Comparison of ENCODE assay signal across 22 cellular contexts in the genomic region with DNA sequence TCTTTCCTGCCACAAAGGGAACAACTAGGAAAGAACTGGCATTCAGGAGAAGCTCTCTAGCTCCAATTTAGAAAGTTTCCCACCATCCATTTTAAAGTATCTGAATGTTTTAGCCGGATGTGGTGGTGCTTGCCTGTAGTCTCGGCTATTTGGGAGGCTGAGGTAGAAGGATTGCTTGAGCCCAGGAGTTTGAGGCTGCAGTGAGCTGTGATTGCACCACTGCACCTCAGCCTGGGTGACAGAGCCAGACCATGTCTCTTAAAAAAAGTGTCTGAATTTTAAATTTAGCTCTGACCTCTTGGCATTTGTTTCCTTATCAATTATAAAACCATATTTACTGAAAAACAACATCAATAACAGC.
DNase-seq lines count a peak whose midpoint lies in the region; ATAC-seq and TF ChIP-seq lines count a peak whose summit lies in the region.
"Had no signal": no experiment of that assay in that cellular context is flagged by ENCODE, and none has a peak within 500 bp of the region (broad histone marks: within the 10 kb centered on the region; RNA-seq: fewer than 3 reads in every experiment).

No MANE protein-coding gene starts in this region.

- no peaks in the 10 kb centered on the region for H3K27me3 ChIP-seq in CD4-positive, alpha-beta T cell (ENCODE audit: control insufficient read depth, insufficient read depth, low read length)
- no peaks in the 10 kb centered on the region for H3K27me3 ChIP-seq in dorsolateral prefrontal cortex
- H3K27me3 ChIP-seq: heart left ventricle, upper lobe of left lung had no signal

- CTCF ChIA-PET in CD4-positive, alpha-beta T cell (lab: Charles Lee): interaction anchor here (0.7 to 1.2 kb wide), 2 partner anchors 12 to 878 kb away, joined by 3 read pairs; no protein-coding TSS in a partner anchor
- CTCF ChIA-PET in activated CD4-positive, alpha-beta memory T cell treated with anti-CD3 and anti-CD28 coated beads for 36 hours (lab: Charles Lee): interaction anchor here (0.7 to 1.6 kb wide), 5 partner anchors 56 to 655 kb away, joined by 3 to 8 read pairs (median 3); no protein-coding TSS in a partner anchor

- H3K27ac Mint-ChIP-seq in CD4-positive, alpha-beta T cell: peak overlapping the region; percentile 10
- peak overlapping the region; percentile 64 for H3K27ac Mint-ChIP-seq in activated CD4-positive, alpha-beta memory T cell treated with anti-CD3 and anti-CD28 coated beads for 36 hours
- H3K27ac Mint-ChIP-seq in effector memory CD8-positive, alpha-beta T cell: peak overlapping the region; percentile 52 to 73
- H3K27ac Mint-ChIP-seq: memory B cell had no signal

- no peak overlapping the region for H3K4me3 ChIP-seq in dorsolateral prefrontal cortex
- H3K4me3 ChIP-seq: heart left ventricle, PC-9, upper lobe of left lung had no signal

- no peaks in the 10 kb centered on the region for H3K9me3 Mint-ChIP-seq in CD4-positive, alpha-beta T cell
- H3K9me3 Mint-ChIP-seq in activated CD4-positive, alpha-beta memory T cell treated with anti-CD3 and anti-CD28 coated beads for 36 hours: no peaks in the 10 kb centered on the region
- no peaks in the 10 kb centered on the region for H3K9me3 Mint-ChIP-seq in effector memory CD8-positive, alpha-beta T cell
- H3K9me3 Mint-ChIP-seq: memory B cell had no signal

- H3K27ac ChIP-seq in CD4-positive, alpha-beta T cell (ENCODE audit: low read depth, low read length): no peak overlapping the region
- H3K27ac ChIP-seq in dorsolateral prefrontal cortex: no peak overlapping the region
- H3K27ac ChIP-seq: epithelial cell of prostate, heart left ventricle, PC-9, upper lobe of left lung had no signal

- peaks cover 53% of the 10 kb centered on the region for H3K4me1 Mint-ChIP-seq in CD4-positive, alpha-beta T cell (ENCODE audit: low read depth)
- peaks cover 40% of the 10 kb centered on the region for H3K4me1 Mint-ChIP-seq in activated CD4-positive, alpha-beta memory T cell treated with anti-CD3 and anti-CD28 coated beads for 36 hours (ENCODE audit: low read depth)
- H3K4me1 Mint-ChIP-seq in effector memory CD8-positive, alpha-beta T cell (ENCODE audit: low read depth in 2 of 2): peaks cover 42 to 44% of the 10 kb centered on the region in 2 donors
- H3K4me1 Mint-ChIP-seq: memory B cell had no signal

- peaks cover 22% of the 10 kb centered on the region for H3K36me3 Mint-ChIP-seq in CD4-positive, alpha-beta T cell (ENCODE audit: low read depth)
- H3K36me3 Mint-ChIP-seq in activated CD4-positive, alpha-beta memory T cell treated with anti-CD3 and anti-CD28 coated beads for 36 hours: peaks cover 20% of the 10 kb centered on the region
- H3K36me3 Mint-ChIP-seq in effector memory CD8-positive, alpha-beta T cell (ENCODE audit: insufficient read depth): peaks cover 9% of the 10 kb centered on the region

- no peak for DNase-seq in activated CD4-positive, CD25-positive, alpha-beta regulatory T cell treated with anti-CD3 and anti-CD28 coated beads, Interleukin-2, amount 50 U/mL, for 72 hours
- DNase-seq in CD4-positive, alpha-beta T cell: no peak
- DNase-seq in activated CD4-positive, alpha-beta memory T cell treated with anti-CD3 and anti-CD28 coated beads for 36 hours: peak; percentile 29
- peak in 1 of 3 experiments; percentile 11 for DNase-seq in effector memory CD8-positive, alpha-beta T cell
- DNase-seq in HuH-7 (ENCODE audit: low spot score) (no peak), SK-N-DZ (ENCODE audit: low spot score) (no peak), dorsolateral prefrontal cortex (no peak)
- DNase-seq: AML-193, COR-L47, DMS79 treated with DMSO at 0.1 percent for 48 hours, heart left ventricle, left colon, NCI-H1092, NCI-H2029, NCI-H345, PC-9, retina, SIG-M5, upper lobe of left lung had no signal

- POLR2A ChIA-PET in CD4-positive, alpha-beta T cell (lab: Charles Lee): interaction anchor here (0.8 to 1.1 kb wide), 2 partner anchors 47 to 50 kb away, joined by 3 to 4 read pairs; no protein-coding TSS in a partner anchor
- POLR2A ChIA-PET in activated CD4-positive, alpha-beta memory T cell treated with anti-CD3 and anti-CD28 coated beads for 36 hours (lab: Charles Lee): interaction anchor here (0.8 to 1.0 kb wide), 3 partner anchors 108 to 172 kb away, joined by 3 to 4 read pairs (median 3); no protein-coding TSS in a partner anchor

- peak; percentile 8 to 14 for ATAC-seq in activated CD4-positive, CD25-positive, alpha-beta regulatory T cell treated with anti-CD3 and anti-CD28 coated beads, Interleukin-2, amount 50 U/mL, for 24 hours
- ATAC-seq in CD4-positive, alpha-beta T cell (ENCODE audit: poor library complexity): no peak
- peak; percentile 42 for ATAC-seq in effector memory CD8-positive, alpha-beta T cell (replicated peaks)
- ATAC-seq: heart left ventricle, left colon had no signal

- intact Hi-C loops in CD4-positive, alpha-beta T cell (cut with DNase I, micrococcal nuclease): no loop called here
- intact Hi-C loops in activated CD4-positive, alpha-beta memory T cell treated with anti-CD3 and anti-CD28 coated beads for 36 hours (cut with micrococcal nuclease): loop anchor here (5.0 kb wide), 3 partner anchors 46 to 221 kb away; no protein-coding TSS in a partner anchor
- intact Hi-C loops in dorsolateral prefrontal cortex (cut with DNase I): no loop called here

- TF ChIP-seq CTCF in CD4-positive, alpha-beta T cell (IDR thresholded peaks at IDR 0.05): no peak
- no peak for TF ChIP-seq CTCF in dorsolateral prefrontal cortex (IDR thresholded peaks at IDR 0.05 in 54 of 56, conservative IDR thresholded peaks at IDR 0.05 in 2 of 56; ENCODE audit: low read depth in 1 of 56, partially characterized antibody in 56 of 56)

- H3K27me3 Mint-ChIP-seq in CD4-positive, alpha-beta T cell: no peaks in the 10 kb centered on the region
- H3K27me3 Mint-ChIP-seq in activated CD4-positive, alpha-beta memory T cell treated with anti-CD3 and anti-CD28 coated beads for 36 hours: no peaks in the 10 kb centered on the region
- no peaks in the 10 kb centered on the region for H3K27me3 Mint-ChIP-seq in effector memory CD8-positive, alpha-beta T cell
- H3K27me3 Mint-ChIP-seq: memory B cell had no signal

- no peaks in the 10 kb centered on the region for H3K9me3 ChIP-seq in CD4-positive, alpha-beta T cell (ENCODE audit: control insufficient read depth, low read length)
- H3K9me3 ChIP-seq: heart left ventricle, upper lobe of left lung had no signal

- no peak overlapping the region for H3K4me3 Mint-ChIP-seq in CD4-positive, alpha-beta T cell
- H3K4me3 Mint-ChIP-seq in activated CD4-positive, alpha-beta memory T cell treated with anti-CD3 and anti-CD28 coated beads for 36 hours: no peak overlapping the region
- peak overlapping the region; percentile 41 to 61 for H3K4me3 Mint-ChIP-seq in effector memory CD8-positive, alpha-beta T cell
- H3K4me3 Mint-ChIP-seq: memory B cell had no signal

Comparison
In these comparisons a context has a peak if more than half of its experiments do, and no peak if none do; other contexts are left out.
1. H3K27ac Mint-ChIP-seq: peak in every context shown above with its lines; median percentile 64 in activated CD4-positive, alpha-beta memory T cell treated with anti-CD3 and anti-CD28 coated beads for 36 hours; 62 in effector memory CD8-positive, alpha-beta T cell; 10 in CD4-positive, alpha-beta T cell.
2. H3K4me3 Mint-ChIP-seq: peak in effector memory CD8-positive, alpha-beta T cell (2 of 2); none in CD4-positive, alpha-beta T cell (single experiment) and activated CD4-positive, alpha-beta memory T cell treated with anti-CD3 and anti-CD28 coated beads for 36 hours (single experiment).